In genomic region chr19:18306209-18306902, GRCh38 we compare ENCODE assay signal across 10 cellular contexts. TPM values are rescaled to one million over a fixed set of nuclear protein-coding genes. Genes with fewer than 3 reads are reported as not detected.
DNase-seq lines count a peak whose midpoint lies in the region; ATAC-seq, FAIRE-seq and TF ChIP-seq lines count a peak whose summit lies in the region.
"Had no signal": no experiment of that assay in that cellular context is flagged by ENCODE, and none has a peak within 500 bp of the region (broad histone marks: within the 10 kb centered on the region; RNA-seq: fewer than 3 reads in every experiment).

No MANE protein-coding gene starts in this region.

- no peak overlapping the region for H2BK15ac ChIP-seq in H1 (ENCODE audit: low read length)

- no peaks in the 10 kb centered on the region for H3K27me3 ChIP-seq in Peyer's patch
- H3K27me3 ChIP-seq in H1 (replicated peaks in 1 of 4; ENCODE audit: control insufficient read depth in 3 of 4, extremely low read depth in 1 of 4, insufficient read depth in 3 of 4, low read length in 3 of 4) = no peaks in the 10 kb centered on the region
- no peaks in the 10 kb centered on the region for H3K27me3 ChIP-seq in spleen (replicated peaks in 1 of 7)
- no peaks in the 10 kb centered on the region for H3K27me3 ChIP-seq in WERI-Rb-1 (ENCODE audit: insufficient read depth, low read depth, severe bottlenecking)
- H3K27me3 ChIP-seq: brain microvascular endothelial cell had no signal

- in situ Hi-C loops in ACHN (cut with HindIII; ENCODE audit: low pct_ligation_motif_present, low pct_unique_long_range_greater_than_20kb, low sequenced_read_pairs) = no loop called here

- H3K4ac ChIP-seq in H1 (replicated peaks; ENCODE audit: insufficient read length, low read depth, low read length) = no peak overlapping the region

- TF ChIP-seq CTCF in Peyer's patch (IDR thresholded peaks at IDR 0.05) (no peak), H1 (IDR thresholded peaks at IDR 0.05; ENCODE audit: control extremely low read depth in 1 of 3, insufficient read depth in 1 of 3, low read depth in 1 of 3, low read length in 3 of 3) (no peak), spleen (IDR thresholded peaks at IDR 0.05 in 8 of 11, conservative IDR thresholded peaks at IDR 0.05 in 3 of 11) (no peak), WERI-Rb-1 (IDR thresholded peaks at IDR 0.05; ENCODE audit: low read depth, low read length) (no peak)

- no peak overlapping the region for H3K9ac ChIP-seq in H1 (replicated peaks in 1 of 4; ENCODE audit: extremely low read depth in 1 of 4, low read depth in 3 of 4, low read length in 3 of 4)

- H3K56ac ChIP-seq in H1 (replicated peaks; ENCODE audit: insufficient read length, low read depth, low read length) = no peak overlapping the region

- peaks cover 5% of the 10 kb centered on the region; the same call in 1 of the 2 replicates for H3K23me2 ChIP-seq in H1 (ENCODE audit: low read depth, low read length)

- no peak overlapping the region for H2BK12ac ChIP-seq in H1 (ENCODE audit: low read depth, low read length)

- H3K4me1 ChIP-seq in Peyer's patch = peaks cover 6 to 66% (median 36%) of the 10 kb centered on the region in 4 donors
- H3K4me1 ChIP-seq in H1 (replicated peaks in 1 of 4; ENCODE audit: control insufficient read depth in 3 of 4, insufficient read depth in 4 of 4, low read length in 3 of 4) = peaks cover 0 to 25% (median 10%) of the 10 kb centered on the region in 4 experiments; a peak in 6 of 7 replicates
- peaks cover 58 to 100% (median 85%) of the 10 kb centered on the region in 6 donors for H3K4me1 ChIP-seq in spleen

- H4K91ac ChIP-seq in H1 (replicated peaks; ENCODE audit: insufficient read length, low read length) = no peak overlapping the region

- no peaks in the 10 kb centered on the region; the same call in 1 of the 2 replicates for H3K79me1 ChIP-seq in H1 (ENCODE audit: low read depth, low read length)

- no peak overlapping the region for H4K8ac ChIP-seq in H1 (ENCODE audit: extremely low read depth, insufficient read depth, low read length)

- ATAC-seq in HG03439 (IDR thresholded peaks at IDR 0.05; ENCODE audit: unreplicated experiment) = no peak

- H3K18ac ChIP-seq in H1 (ENCODE audit: extremely low read depth, low read length) = no peak overlapping the region

- TF ChIP-seq RAD21 in H1 (IDR thresholded peaks at IDR 0.05 in 1 of 2, conservative IDR thresholded peaks at IDR 0.05 in 1 of 2; ENCODE audit: low read depth in 2 of 2, low read length in 2 of 2) = no peak

- no peak for DNase-seq in GM12892 (ENCODE audit: insufficient read length)
- peak in 1 of 3 donors; percentile 72 for DNase-seq in Peyer's patch
- DNase-seq in H1 (ENCODE audit: low read depth in 1 of 2, low spot score in 2 of 2) = no peak
- DNase-seq in spleen = no peak
- DNase-seq in ACHN = no peak
- DNase-seq in WERI-Rb-1 = no peak
- DNase-seq: brain microvascular endothelial cell, NCI-H2081, retina had no signal

- no peak overlapping the region for H4K5ac ChIP-seq in H1 (ENCODE audit: insufficient read length, low read depth, low read length)

- H2BK20ac ChIP-seq in H1 (ENCODE audit: low read length) = no peak overlapping the region

- TF ChIP-seq POLR2A in GM12892 (IDR thresholded peaks at IDR 0.05; ENCODE audit: low read depth, low read length) = no peak
- no peak for TF ChIP-seq POLR2A in Peyer's patch (IDR thresholded peaks at IDR 0.05)
- no peak for TF ChIP-seq POLR2A in H1 (IDR thresholded peaks at IDR 0.05; ENCODE audit: control extremely low read depth in 1 of 2, low read depth in 2 of 2, low read length in 2 of 2)
- TF ChIP-seq POLR2A in spleen (IDR thresholded peaks at IDR 0.05) = no peak

- H2BK5ac ChIP-seq in H1 (ENCODE audit: low read depth, low read length) = no peak overlapping the region

- H3K23ac ChIP-seq in H1 (ENCODE audit: insufficient read length) = no peak overlapping the region

- peaks cover 0 to 11% (median 0%) of the 10 kb centered on the region in 3 donors for H3K36me3 ChIP-seq in Peyer's patch
- H3K36me3 ChIP-seq in H1 (ENCODE audit: control insufficient read depth in 2 of 4, insufficient read depth in 4 of 4, low read length in 3 of 4) = peaks cover 7 to 43% (median 25%) of the 10 kb centered on the region in 4 experiments
- H3K36me3 ChIP-seq in spleen = peaks cover 0 to 52% (median 16%) of the 10 kb centered on the region in 6 donors
- H3K36me3 ChIP-seq in WERI-Rb-1 = peaks cover 55% of the 10 kb centered on the region

- intact Hi-C loops in spleen (cut with DNase I; ENCODE audit: low total_unique reads) = no loop called here

- H4K20me1 ChIP-seq in H1 (replicated peaks in 1 of 2; ENCODE audit: control insufficient read depth in 1 of 2, insufficient read depth in 2 of 2, low read length in 2 of 2) = peaks cover 0 to 3% of the 10 kb centered on the region in 2 experiments

- no peaks in the 10 kb centered on the region for H3K79me2 ChIP-seq in H1 (ENCODE audit: control insufficient read depth in 1 of 2, insufficient read depth in 2 of 2, low read length in 2 of 2)

- H2AFZ ChIP-seq in H1 (ENCODE audit: low read length) = no peak overlapping the region

- H3K4me3 ChIP-seq in Peyer's patch (no peak overlapping the region), H1 (ENCODE audit: extremely low read depth in 1 of 4, insufficient read depth in 2 of 4, low read depth in 3 of 4, low read length in 4 of 4) (no peak overlapping the region), spleen (peak overlapping the region in 1 of 8 donors; percentile 68), WERI-Rb-1 (ENCODE audit: low read depth, low read length) (no peak overlapping the region)

- H3K9me3 ChIP-seq in Peyer's patch (no peaks in the 10 kb centered on the region), H1 (ENCODE audit: insufficient read depth in 2 of 2, low read depth in 1 of 2, low read length in 1 of 2) (no peaks in the 10 kb centered on the region), spleen (no peaks in the 10 kb centered on the region), WERI-Rb-1 (ENCODE audit: severe bottlenecking) (no peaks in the 10 kb centered on the region)

- POLR2A ChIA-PET in H1 (lab: Charles Lee; ENCODE audit: partially characterized antibody) = interaction anchor here (1.0 to 10.4 kb wide), 9 partner anchors 10 to 26 kb away, joined by 3 to 141 read pairs (median 8); partner anchors contain the start of genes JUND and LSM4

- WGBS in H1 (ENCODE audit: extremely low coverage in 1 of 2, insufficient coverage in 1 of 2, insufficient read length in 1 of 2, insufficient replicate concordance in 2 of 2, low coverage in 1 of 2, low lambda C conversion rate in 2 of 2, missing lambda C conversion rate in 1 of 2), 2 experiments = 85% methylated on average over 26 of the region's 26 CpGs; no CpG with 5 or more reads in 1 of the 2 experiments
- 66 to 77% (median 70%) methylated on average over 21 to 26 of the region's 26 CpGs for WGBS in spleen, 5 donors

- FAIRE-seq in GM12892 (lab: Jason Lieb, UNC) (peak; percentile 21), H1 (lab: Jason Lieb, UNC) (no peak)

- CTCF ChIA-PET in H1 (lab: Charles Lee; ENCODE audit: partially characterized antibody) = interaction anchor here (0.8 to 5.3 kb wide), 8 partner anchors 9 to 27 kb away, joined by 3 to 48 read pairs (median 7); partner anchors contain the start of genes JUND and LSM4

- no peak overlapping the region for H3K14ac ChIP-seq in H1 (ENCODE audit: insufficient read length)

- no peak overlapping the region for H3K4me2 ChIP-seq in H1 (ENCODE audit: insufficient read depth in 1 of 2, low read depth in 2 of 2, low read length in 2 of 2)

- no peak overlapping the region for H2BK120ac ChIP-seq in H1 (replicated peaks; ENCODE audit: low read depth, low read length)

- TF ChIP-seq EP300 in H1 (IDR thresholded peaks at IDR 0.05; ENCODE audit: borderline replicate concordance in 1 of 2, low read depth in 2 of 2, low read length in 2 of 2) = no peak

- H3K27ac ChIP-seq in Peyer's patch (peak overlapping the region; percentile 91 to 98 (median 93)), H1 (ENCODE audit: low read depth, low read length) (no peak overlapping the region), spleen (peak overlapping the region; percentile 93 to 99 (median 98)), WERI-Rb-1 (no peak overlapping the region)

- no peak overlapping the region for H2AK5ac ChIP-seq in H1 (ENCODE audit: low read depth, low read length)

RNA-seq across cellular contexts. Expression of gene LSM4, which starts 16.5 kb away (rescaled TPM):
- polyA plus RNA-seq in GM12892 (2012; ENCODE audit: missing spikeins) = 105 TPM
- 100 to 1,000 TPM; 102 to 193 (median 178) TPM for total RNA-seq in Peyer's patch
- total RNA-seq in H1 (2021; fragmentation: NEBNext Ultra II Directional; extraction: Animal tissue kit (Norgen Biotek cat#: 25700)) = 319 and 344 TPM in 2 replicates
- polyA plus RNA-seq in H1 (2011; rRNA removed) = 302 and 380 TPM in 2 replicates
- polyA plus RNA-seq in H1 (2011; cell fraction: cytosol; rRNA removed) = 472 TPM
- polyA plus RNA-seq in H1 (2011; cell fraction: nucleus; rRNA removed) = 307 TPM
- polyA plus RNA-seq in H1 (2012, experiment 1 of 2) = 245 to 329 TPM (median 314 TPM) in 4 replicates
- 316 TPM for polyA plus RNA-seq in H1 (2012, experiment 2 of 2)
- 312 TPM for polyA plus RNA-seq in H1 (2013, experiment 1 of 2)
- 316 TPM for polyA plus RNA-seq in H1 (2013, experiment 2 of 2)
- 47.1 and 48.2 TPM in 2 replicates for polyA minus RNA-seq in H1 (2011; rRNA and poly(A)+ RNA removed)
- 90.1 TPM for polyA minus RNA-seq in H1 (2011; cell fraction: cytosol; rRNA and poly(A)+ RNA removed)
- 101 TPM for polyA minus RNA-seq in H1 (2011; cell fraction: nucleus; rRNA and poly(A)+ RNA removed)
- 10 to 100 TPM; 55.8 to 86.5 (median 65.1) TPM for total RNA-seq in spleen
- polyA plus RNA-seq in spleen = 100 to 1,000 TPM in 2 of 3 donors, 10 to 100 TPM in 1; 91.6 to 192 (median 151) TPM

RNA-seq across cellular contexts. Expression of gene JUND, which starts 24.9 kb away (rescaled TPM):
- polyA plus RNA-seq in GM12892 (2012; ENCODE audit: missing spikeins) = 6.8 TPM
- total RNA-seq in Peyer's patch = 100 to 1,000 TPM; 629 to 753 (median 680) TPM
- total RNA-seq in H1 (2021; fragmentation: NEBNext Ultra II Directional; extraction: Animal tissue kit (Norgen Biotek cat#: 25700)) = 77.5 and 95.8 TPM in 2 replicates
- 54.0 and 64.4 TPM in 2 replicates for polyA plus RNA-seq in H1 (2011; rRNA removed)
- polyA plus RNA-seq in H1 (2011; cell fraction: cytosol; rRNA removed) = 88.8 TPM
- polyA plus RNA-seq in H1 (2011; cell fraction: nucleus; rRNA removed) = 97.7 TPM
- polyA plus RNA-seq in H1 (2012, experiment 1 of 2) = 15.6 to 62.2 TPM (median 61.4 TPM) in 4 replicates
- 20.8 TPM for polyA plus RNA-seq in H1 (2012, experiment 2 of 2)
- 45.5 TPM for polyA plus RNA-seq in H1 (2013, experiment 1 of 2)
- 50.7 TPM for polyA plus RNA-seq in H1 (2013, experiment 2 of 2)
- polyA minus RNA-seq in H1 (2011; rRNA and poly(A)+ RNA removed) = 21.2 and 23.0 TPM in 2 replicates
- polyA minus RNA-seq in H1 (2011; cell fraction: cytosol; rRNA and poly(A)+ RNA removed) = 115 TPM
- 188 TPM for polyA minus RNA-seq in H1 (2011; cell fraction: nucleus; rRNA and poly(A)+ RNA removed)
- total RNA-seq in spleen = 100 to 1,000 TPM; 119 to 232 (median 159) TPM
- polyA plus RNA-seq in spleen = 10 to 100 TPM; 47.5 to 86.5 (median 75.6) TPM

RNA-seq across cellular contexts. Expression of gene IQCN, which starts 32.1 kb away (rescaled TPM):
- 0.68 TPM for polyA plus RNA-seq in GM12892 (2012; ENCODE audit: missing spikeins)
- total RNA-seq in Peyer's patch (10 to 100 TPM in 2 of 4 donors, 1 to 10 TPM in 2; 7.4 to 40.2 (median 17.0) TPM), spleen (10 to 100 TPM in 3 of 7 donors, 1 to 10 TPM in 4; 4.7 to 17.1 (median 8.6) TPM)
- 0.31 and 1.0 TPM in 2 replicates for total RNA-seq in H1 (2021; fragmentation: NEBNext Ultra II Directional; extraction: Animal tissue kit (Norgen Biotek cat#: 25700))
- polyA plus RNA-seq in H1 (2011; rRNA removed) (0.36 and 0.82 TPM in 2 replicates), spleen (10 to 100 TPM in 1 of 3 donors, 1 to 10 TPM in 2; 1.4 to 15.6 (median 7.8) TPM)
- polyA plus RNA-seq in H1 (2011; cell fraction: cytosol; rRNA removed) = 0.45 TPM
- polyA plus RNA-seq in H1 (2011; cell fraction: nucleus; rRNA removed) = 4.0 TPM
- 0.22 to 0.46 TPM (median 0.31 TPM) in 4 replicates for polyA plus RNA-seq in H1 (2012, experiment 1 of 2)
- 0.18 TPM for polyA plus RNA-seq in H1 (2012, experiment 2 of 2)
- 0.12 TPM for polyA plus RNA-seq in H1 (2013, experiment 1 of 2)
- 0.15 TPM for polyA plus RNA-seq in H1 (2013, experiment 2 of 2)
- polyA minus RNA-seq in H1 (2011; rRNA and poly(A)+ RNA removed) = 0.98 and 1.9 TPM in 2 replicates
- 0.51 TPM for polyA minus RNA-seq in H1 (2011; cell fraction: cytosol; rRNA and poly(A)+ RNA removed)
- 3.5 TPM for polyA minus RNA-seq in H1 (2011; cell fraction: nucleus; rRNA and poly(A)+ RNA removed)

RNA-seq across cellular contexts. Expression of gene PGPEP1, which starts 34.0 kb away (rescaled TPM):
- polyA plus RNA-seq in GM12892 (2012; ENCODE audit: missing spikeins) = 16.7 TPM
- 100 to 1,000 TPM in 1 of 4 donors, 10 to 100 TPM in 3; 45.4 to 138 (median 89.2) TPM for total RNA-seq in Peyer's patch
- total RNA-seq in H1 (2021; fragmentation: NEBNext Ultra II Directional; extraction: Animal tissue kit (Norgen Biotek cat#: 25700)) = 33.2 and 33.4 TPM in 2 replicates
- 16.6 and 17.0 TPM in 2 replicates for polyA plus RNA-seq in H1 (2011; rRNA removed)
- 19.4 TPM for polyA plus RNA-seq in H1 (2011; cell fraction: cytosol; rRNA removed)
- 29.1 TPM for polyA plus RNA-seq in H1 (2011; cell fraction: nucleus; rRNA removed)
- polyA plus RNA-seq in H1 (2012, experiment 1 of 2) = 21.0 to 25.1 TPM (median 23.6 TPM) in 4 replicates
- 19.1 TPM for polyA plus RNA-seq in H1 (2012, experiment 2 of 2)
- polyA plus RNA-seq in H1 (2013, experiment 1 of 2) = 41.9 TPM
- 41.8 TPM for polyA plus RNA-seq in H1 (2013, experiment 2 of 2)
- polyA minus RNA-seq in H1 (2011; rRNA and poly(A)+ RNA removed) = 58.5 and 73.6 TPM in 2 replicates
- polyA minus RNA-seq in H1 (2011; cell fraction: cytosol; rRNA and poly(A)+ RNA removed) = 23.0 TPM
- 27.0 TPM for polyA minus RNA-seq in H1 (2011; cell fraction: nucleus; rRNA and poly(A)+ RNA removed)
- total RNA-seq in spleen = 10 to 100 TPM; 20.2 to 65.6 (median 45.1) TPM
- 10 to 100 TPM in 1 of 3 donors, 1 to 10 TPM in 2; 9.3 to 17.3 (median 9.6) TPM for polyA plus RNA-seq in spleen

Comparison
In these comparisons a context has a peak if more than half of its experiments do, and no peak if none do; other contexts are left out.
1. H3K27ac ChIP-seq: peak in Peyer's patch (4 of 4) and spleen (8 of 8); none in H1 (single experiment) and WERI-Rb-1 (single experiment).